1 cellular context compared by ENCODE assay signal in the genomic region with DNA sequence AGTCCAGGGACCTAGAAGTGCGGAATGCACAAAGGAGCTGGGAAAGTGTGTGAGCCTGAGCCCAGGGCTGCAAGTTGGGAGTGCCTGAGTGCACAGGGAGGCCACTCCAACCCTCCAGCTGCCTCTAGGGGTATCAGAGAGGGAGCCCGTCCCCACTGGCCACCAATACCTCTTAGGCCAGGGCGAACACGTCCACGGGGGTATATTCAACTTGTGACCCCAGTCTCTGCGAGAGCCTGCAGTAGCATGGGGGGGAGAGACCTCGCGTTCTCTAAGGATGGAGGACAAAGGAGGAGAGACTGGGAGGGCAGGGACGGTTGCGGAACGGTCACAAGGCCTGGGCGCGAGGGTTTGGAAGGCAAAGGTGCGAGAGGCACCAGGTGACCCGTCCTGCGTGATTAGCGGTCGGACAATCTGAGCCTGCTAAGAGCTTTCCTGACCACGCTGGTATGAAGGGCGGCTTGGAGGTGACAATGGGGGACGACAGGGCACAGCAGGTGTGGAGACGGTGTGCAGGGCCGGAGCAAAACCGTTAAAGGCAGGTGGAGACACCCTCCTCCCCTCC.
TF ChIP-seq lines count a peak whose summit lies in the region.

No MANE protein-coding gene starts in this region.

TF ChIP-seq in liver, 16 proteins besides CTCF, POLR2A, EP300 and RAD21 (continued from another document):
- TF ChIP-seq TAF1 (conservative IDR thresholded peaks at IDR 0.05): no peak
- no peak for TF ChIP-seq NR2F2 (IDR thresholded peaks at IDR 0.05)
